In genomic region chr13:101972191-101972590, GRCh38 we compare ENCODE assay signal across 35 cellular contexts.
"Had no signal": no experiment of that assay in that cellular context is flagged by ENCODE, and none has a peak within 500 bp of the region (broad histone marks: within the 10 kb centered on the region; RNA-seq: fewer than 3 reads in every experiment).

No MANE protein-coding gene starts in this region.

- H3K9me3 ChIP-seq: MG63 had no signal

- H3K27me3 ChIP-seq: MG63 had no signal

- H3K4me3 ChIP-seq: MG63 had no signal

- DNase-seq: Karpas-422, Kasumi-1, MG63, MM.1S, MV-4-11, NCI-H1048, NCI-H1092, NCI-H1092 treated with DMSO at 0.1 percent for 48 hours, NCI-H1105, NCI-H1105 treated with DMSO at 0.1 percent for 48 hours, NCI-H1417, NCI-H1417 treated with DMSO at 0.1 percent for 48 hours, NCI-H1436, NCI-H1436 treated with DMSO at 0.1 percent for 48 hours, NCI-H146, NCI-H1694, NCI-H1694 treated with DMSO at 0.1 percent for 48 hours, NCI-H187, NCI-H187 treated with DMSO at 0.1 percent for 48 hours, NCI-H1930, NCI-H2029, NCI-H2029 treated with DMSO at 0.1 percent for 48 hours, NCI-H2081, NCI-H2081 treated with DMSO at 0.1 percent for 48 hours, NCI-H2107, NCI-H2171, NCI-H2171 treated with DMSO at 0.1 percent for 48 hours, NCI-H2227 treated with DMSO at 0.1 percent for 48 hours, NCI-H226, NCI-H345, NCI-H446, NCI-H446 treated with DMSO at 0.1 percent for 48 hours, NCI-H510A, NCI-H510A treated with DMSO at 0.1 percent for 48 hours had no signal

- H3K4me2 ChIP-seq: KMS-11 had no signal

- H3K27ac ChIP-seq: KMS-11 had no signal

- H3K9ac ChIP-seq: KMS-11 had no signal

- H3K36me3 ChIP-seq: MG63 had no signal
